ENCODE assay signal across 14 cellular contexts in the genomic region with DNA sequence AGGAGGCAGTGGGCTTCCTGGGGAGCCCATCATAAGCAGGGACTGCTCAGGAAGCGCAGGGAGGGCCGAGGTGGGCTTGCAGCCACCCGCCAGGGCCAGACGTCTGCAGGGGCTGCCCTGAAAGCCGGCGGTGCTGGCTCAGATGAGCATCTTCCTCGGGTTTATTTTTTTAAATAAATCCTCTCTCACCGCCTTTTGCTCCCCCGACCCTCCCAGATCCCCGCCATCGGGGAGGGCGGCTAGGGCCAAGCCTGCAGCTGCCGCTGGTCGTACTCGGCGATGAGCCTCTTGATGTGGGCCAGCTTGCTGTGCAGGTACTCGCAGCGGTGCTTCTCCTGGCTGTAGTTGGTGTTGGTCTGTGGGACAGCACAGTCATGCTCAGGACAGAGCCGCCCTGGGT. TPM values are rescaled to one million over a fixed set of nuclear protein-coding genes. Genes with fewer than 3 reads are reported as not detected.
A peak's percentile ranks its signal among the peaks of the same experiment; 100 is the strongest.
DNase-seq lines count a peak whose midpoint lies in the region; ATAC-seq and TF ChIP-seq lines count a peak whose summit lies in the region.
"Had no signal": no experiment of that assay in that cellular context is flagged by ENCODE, and none has a peak within 500 bp of the region (broad histone marks: within the 10 kb centered on the region; RNA-seq: fewer than 3 reads in every experiment).

No MANE protein-coding gene starts in this region.

- H3K4me3 Mint-ChIP-seq in endodermal cell (no peak overlapping the region), nephron (peak overlapping the region in 2 of 3 experiments; percentile 82 to 94)

- H3K36me3 Mint-ChIP-seq in endodermal cell (ENCODE audit: low read depth), result peaks cover 19% of the 10 kb centered on the region
- H3K36me3 Mint-ChIP-seq in nephron (ENCODE audit: low read depth), result peaks cover 14% of the 10 kb centered on the region

- no peak overlapping the region for H2AFZ ChIP-seq in HCT116 (ENCODE audit: low read depth, low read length, poor library complexity, severe bottlenecking)
- H2AFZ ChIP-seq in OCI-LY7 (ENCODE audit: low read length), result no peak overlapping the region

- H3K27ac ChIP-seq in HCT116 (ENCODE audit: low read depth, low read length) (no peak overlapping the region), OCI-LY7 (ENCODE audit: low read depth, low read length, poor library complexity, severe bottlenecking) (no peak overlapping the region), endodermal cell (ENCODE audit: low read depth, low read length) (peak overlapping the region; percentile 49)
- H3K27ac ChIP-seq: A549, HL-60 had no signal

- CTCF ChIA-PET in HCT116 (lab: Charles Lee), result no interaction called here
- CTCF ChIA-PET in OCI-LY7 (lab: Charles Lee; ENCODE audit: unreplicated experiment), result no interaction called here

- TSS peak; percentile 27 for BruUV-seq in HCT116 (replicated peaks; lab: Mats Ljungman, UMichigan)
- BruUV-seq in OCI-LY7 (replicated peaks; lab: Mats Ljungman, UMichigan), result TSS peak; percentile 46

- no peak for TF ChIP-seq RAD21 in HCT116 (IDR thresholded peaks at IDR 0.05; ENCODE audit: low read depth)

- H4K20me1 ChIP-seq in HCT116 (ENCODE audit: insufficient read depth), result no peaks in the 10 kb centered on the region
- no peaks in the 10 kb centered on the region for H4K20me1 ChIP-seq in OCI-LY7 (ENCODE audit: insufficient read depth, low read length)

- H3K4me1 Mint-ChIP-seq in endodermal cell (peaks cover 2% of the 10 kb centered on the region), nephron (peaks cover 32% of the 10 kb centered on the region)

- TF ChIP-seq POLR2A in HCT116 (IDR thresholded peaks at IDR 0.05; ENCODE audit: borderline replicate concordance, extremely low read depth, insufficient read depth, insufficient read length), result no peak

- no peaks in the 10 kb centered on the region; the same call in 1 of the 2 replicates for H3K79me2 ChIP-seq in HCT116 (ENCODE audit: insufficient read depth, low read length)
- H3K79me2 ChIP-seq in OCI-LY7 (ENCODE audit: insufficient read depth, low read depth, low read length), result no peaks in the 10 kb centered on the region

- H3K36me3 ChIP-seq in HCT116 (ENCODE audit: control insufficient read depth in 1 of 2, insufficient read depth in 2 of 2, low read length in 2 of 2), result peaks cover 4 to 32% of the 10 kb centered on the region in 2 experiments
- H3K36me3 ChIP-seq in OCI-LY7 (ENCODE audit: insufficient read depth, low read length), result peaks cover 52% of the 10 kb centered on the region
- H3K36me3 ChIP-seq in endodermal cell (ENCODE audit: control insufficient read depth, insufficient read depth, low read length), result peaks cover 4% of the 10 kb centered on the region

- H3K9ac ChIP-seq in HCT116 (ENCODE audit: low read length) (no peak overlapping the region), endodermal cell (ENCODE audit: extremely low read depth, low read length, poor library complexity, severe bottlenecking) (no peak overlapping the region)

- H3K27ac Mint-ChIP-seq in endodermal cell, result no peak overlapping the region
- H3K27ac Mint-ChIP-seq in nephron, result peak overlapping the region; percentile 37 to 61 (median 56)

- TF ChIP-seq CTCF in HCT116 (IDR thresholded peaks at IDR 0.05 in 2 of 3, conservative IDR thresholded peaks at IDR 0.05 in 1 of 3; ENCODE audit: borderline replicate concordance in 1 of 3, insufficient read depth in 1 of 3, low read depth in 2 of 3, low read length in 2 of 3) (no peak), OCI-LY7 (conservative IDR thresholded peaks at IDR 0.05; ENCODE audit: low read length) (no peak), endodermal cell (conservative IDR thresholded peaks at IDR 0.05) (no peak), nephron (IDR thresholded peaks at IDR 0.05; ENCODE audit: unreplicated experiment in 3 of 3) (no peak)

- peaks cover 3% of the 10 kb centered on the region for H3K9me3 Mint-ChIP-seq in endodermal cell
- no peaks in the 10 kb centered on the region for H3K9me3 Mint-ChIP-seq in nephron

- POLR2A ChIA-PET in HCT116 (lab: Charles Lee) (no interaction called here), OCI-LY7 (lab: Charles Lee) (no interaction called here)

- WGBS in endodermal cell (ENCODE audit: insufficient coverage in 1 of 2, insufficient read length in 1 of 2), 2 experiments, result 92% methylated on average over 11 to 19 of the region's 19 CpGs

- H3K9me3 ChIP-seq in HCT116 (ENCODE audit: control insufficient read depth in 1 of 2, insufficient read depth in 1 of 2, low read depth in 1 of 2, low read length in 2 of 2), result no peaks in the 10 kb centered on the region
- 0 out of 2 replicates have a peak, but pooled peaks cover 7% of the 10 kb centered on the region for H3K9me3 ChIP-seq in OCI-LY7 (ENCODE audit: low read length)
- H3K9me3 ChIP-seq in endodermal cell (ENCODE audit: control insufficient read depth, low read length), result no peaks in the 10 kb centered on the region
- H3K9me3 ChIP-seq: A549, BE2C had no signal

- ATAC-seq in HCT116, result no peak
- ATAC-seq: A549, K562 had no signal

- DNase-seq in HCT116 (ENCODE audit: low read depth, low spot score) (no peak), OCI-LY7 (ENCODE audit: low spot score) (no peak), endodermal cell (no peak), EL (no peak), COLO668 (lab: John Stamatoyannopoulos, UW; ENCODE audit: unreplicated experiment) (no peak), NCI-H748 treated with DMSO at 0.1 percent for 48 hours (lab: John Stamatoyannopoulos, UW) (no peak), COLO829 (ENCODE audit: low spot score) (no peak)
- DNase-seq: BE2C, DMS79, HCEC 1CT had no signal

- H3K4me1 ChIP-seq in HCT116 (ENCODE audit: control insufficient read depth in 1 of 2, insufficient read depth in 2 of 2, low read length in 2 of 2) (peaks cover 13 to 19% of the 10 kb centered on the region in 2 experiments), OCI-LY7 (ENCODE audit: insufficient read depth, low read length, poor library complexity, severe bottlenecking) (no peaks in the 10 kb centered on the region), endodermal cell (ENCODE audit: control insufficient read depth, insufficient read depth, low read length) (peaks cover 3% of the 10 kb centered on the region)
- H3K4me1 ChIP-seq: BE2C had no signal

- H3K27me3 Mint-ChIP-seq in endodermal cell (ENCODE audit: insufficient read depth) (no peaks in the 10 kb centered on the region), nephron (ENCODE audit: low read depth) (no peaks in the 10 kb centered on the region)

- intact Hi-C loops in HCT116 (cut with micrococcal nuclease) (no loop called here), OCI-LY7 (cut with micrococcal nuclease; ENCODE audit: unreplicated experiment) (no loop called here)

- H3K4me2 ChIP-seq in HCT116 (ENCODE audit: low read length) (no peak overlapping the region), OCI-LY7 (ENCODE audit: low read length) (no peak overlapping the region)
- H3K4me2 ChIP-seq: A549 had no signal

- H3K9me2 ChIP-seq in HCT116 (ENCODE audit: insufficient read depth) (no peaks in the 10 kb centered on the region), OCI-LY7 (ENCODE audit: insufficient read depth, low read length) (no peaks in the 10 kb centered on the region)

- no peaks in the 10 kb centered on the region for H3K27me3 ChIP-seq in HCT116 (ENCODE audit: insufficient read depth, low read length)
- H3K27me3 ChIP-seq in endodermal cell (ENCODE audit: control insufficient read depth, insufficient read depth, low read length, poor library complexity, severe bottlenecking), result no peaks in the 10 kb centered on the region
- H3K27me3 ChIP-seq: BE2C had no signal

- RAD21 ChIA-PET in HCT116 (lab: Charles Lee; ENCODE audit: low non-redundant PET in 1 of 2, low total read pairs in 2 of 2, uncharacterized antibody in 2 of 2, unreplicated experiment in 2 of 2), result no interaction called here

- H3K4me3 ChIP-seq in HCT116 (replicated peaks in 1 of 2; ENCODE audit: low read depth in 1 of 2, low read length in 2 of 2) (no peak overlapping the region), OCI-LY7 (ENCODE audit: low read depth, low read length, poor library complexity, severe bottlenecking) (no peak overlapping the region), endodermal cell (ENCODE audit: low read length) (no peak overlapping the region)
- H3K4me3 ChIP-seq: A549, K562 had no signal

TF ChIP-seq in HCT116, 20 proteins besides CTCF, POLR2A, EP300 and RAD21 (continues in another document):
- TF ChIP-seq FOSL1 (IDR thresholded peaks at IDR 0.05; ENCODE audit: low read depth) (no peak), SIN3A (IDR thresholded peaks at IDR 0.05; ENCODE audit: low read depth) (no peak), EGR1 (IDR thresholded peaks at IDR 0.05; ENCODE audit: low read depth) (no peak)

RNA-seq across cellular contexts. Expression of gene ISYNA1, which starts 6.6 kb away (rescaled TPM):
- total RNA-seq in HCT116 (2021; ENCODE audit: unreplicated experiment) (365 TPM), OCI-LY7 (2022) (8.9 and 10.9 TPM in 2 replicates), endodermal cell (100 to 1,000 TPM; 156 to 212 TPM)
- polyA plus RNA-seq in HCT116 (2012), result 282 and 302 TPM in 2 replicates
- 0.72 and 1.8 TPM in 2 replicates for total RNA-seq in OCI-LY7 (2014; rRNA removed; shearing (Covaris generic))
- 502 TPM for polyA plus RNA-seq in endodermal cell (2013, experiment 1 of 2)
- polyA plus RNA-seq in endodermal cell (2013, experiment 2 of 2), result 458 TPM

RNA-seq across cellular contexts. Expression of gene SSBP4, which starts 25.3 kb away (rescaled TPM):
- total RNA-seq in HCT116 (2021; ENCODE audit: unreplicated experiment) (164 TPM), OCI-LY7 (2022) (97.5 and 117 TPM in 2 replicates), endodermal cell (10 to 100 TPM; 35.9 to 43.5 TPM)
- polyA plus RNA-seq in HCT116 (2012), result 55.6 and 64.2 TPM in 2 replicates
- 54.8 and 92.9 TPM in 2 replicates for total RNA-seq in OCI-LY7 (2014; rRNA removed; shearing (Covaris generic))
- 154 TPM for polyA plus RNA-seq in endodermal cell (2013, experiment 1 of 2)
- polyA plus RNA-seq in endodermal cell (2013, experiment 2 of 2), result 157 TPM

RNA-seq across cellular contexts. Expression of gene LRRC25, which starts 47.1 kb away (rescaled TPM):
- total RNA-seq in HCT116 (2021; ENCODE audit: unreplicated experiment) (0.12 TPM), OCI-LY7 (2022) (3.2 and 4.1 TPM in 2 replicates), endodermal cell (not detected)
- polyA plus RNA-seq in HCT116 (2012), result not detected in 2 replicates
- 0.49 and 0.98 TPM in 2 replicates for total RNA-seq in OCI-LY7 (2014; rRNA removed; shearing (Covaris generic))
- 0.21 TPM for polyA plus RNA-seq in endodermal cell (2013, experiment 1 of 2)
- 0.21 TPM for polyA plus RNA-seq in endodermal cell (2013, experiment 2 of 2)
- polyA plus RNA-seq: A549 had no signal

RNA-seq across cellular contexts. Expression of gene GDF15, which starts 58.6 kb away (rescaled TPM):
- total RNA-seq in HCT116 (2021; ENCODE audit: unreplicated experiment) (425 TPM), OCI-LY7 (2022) (not detected in 2 replicates), endodermal cell (1 to 10 TPM in 1 of 2 donors, under 1 TPM in 1; 0.90 to 2.2 TPM)
- polyA plus RNA-seq in HCT116 (2012), result 480 and 583 TPM in 2 replicates
- 0.80 TPM in 1 of 2 replicates, not detected in the other for total RNA-seq in OCI-LY7 (2014; rRNA removed; shearing (Covaris generic))
- 15.5 TPM for polyA plus RNA-seq in endodermal cell (2013, experiment 1 of 2)
- polyA plus RNA-seq in endodermal cell (2013, experiment 2 of 2), result 18.2 TPM

Comparison
In these comparisons a context has a peak if more than half of its experiments do, and no peak if none do; other contexts are left out.
1. RNA of gene ISYNA1, which starts 6.6 kb away (total RNA-seq): 365 TPM in HCT116 (single experiment) and 156 to 212 TPM in endodermal cell; 0.72 to 10.9 TPM in OCI-LY7; every median in the first group is over 10 times any median in the second.